In genomic region chr6:116983375-116983774, GRCh38 we compare ENCODE assay signal across 7 cellular contexts.
"Had no signal": no experiment of that assay in that cellular context is flagged by ENCODE, and none has a peak within 500 bp of the region (broad histone marks: within the 10 kb centered on the region; RNA-seq: fewer than 3 reads in every experiment).

No MANE protein-coding gene starts in this region.

- H3K9ac ChIP-seq: KMS-11 had no signal

- H3K4me2 ChIP-seq: KMS-11 had no signal

- ATAC-seq: HepG2 had no signal

- FAIRE-seq: HepG2, HTR-8/SVneo had no signal

- DNase-seq: IMR-90, KBM-7, KG1 had no signal

- H3K27ac ChIP-seq: HL-60, KMS-11 had no signal
